In the genomic region with DNA sequence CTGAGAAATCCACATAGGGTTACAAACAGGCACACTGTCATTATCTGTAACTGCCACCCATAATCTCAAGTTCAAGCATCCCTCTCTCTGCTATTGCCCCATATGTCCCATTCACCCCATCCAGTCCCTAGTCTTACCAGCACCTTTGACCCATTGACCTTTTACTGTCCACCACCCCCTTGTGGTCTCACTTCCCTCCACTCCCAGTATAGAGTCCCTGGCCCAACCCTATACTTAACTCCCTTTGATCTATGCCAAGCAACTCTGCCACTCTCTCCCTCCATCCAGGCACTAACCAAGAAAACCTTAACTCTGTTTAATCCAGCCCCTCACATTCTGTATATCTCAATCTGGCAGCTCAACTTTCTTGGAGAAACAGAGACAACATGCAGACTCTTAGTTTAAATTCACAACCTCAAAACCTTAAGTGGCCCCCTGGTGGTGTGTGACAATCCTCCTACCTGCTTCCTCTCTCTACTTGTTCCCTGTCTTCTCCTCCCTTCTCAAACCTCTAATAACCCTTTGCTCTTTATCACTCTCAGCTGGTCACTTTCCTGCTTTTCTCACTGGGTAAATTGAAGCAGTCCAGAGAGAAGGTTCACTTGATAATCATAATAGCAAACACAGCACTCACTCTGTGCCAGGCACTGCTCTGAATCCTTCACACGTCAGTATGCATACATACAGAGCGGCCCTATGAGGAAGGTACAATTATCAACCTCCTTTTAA, we compare ENCODE assay signal across 8 cellular contexts.
DNase-seq lines count a peak whose midpoint lies in the region; ATAC-seq and TF ChIP-seq lines count a peak whose summit lies in the region.

No MANE protein-coding gene starts in this region.

- H3K27ac ChIP-seq in brain microvascular endothelial cell (no peak overlapping the region), tibial nerve (no peak overlapping the region)

- H3K27me3 ChIP-seq in brain microvascular endothelial cell (replicated peaks) (no peaks in the 10 kb centered on the region), tibial nerve (no peaks in the 10 kb centered on the region)

- TF ChIP-seq CTCF in brain microvascular endothelial cell (IDR thresholded peaks at IDR 0.05; ENCODE audit: low read depth, low read length, missing control alignments): peak; percentile 50
- TF ChIP-seq CTCF in tibial nerve (IDR thresholded peaks at IDR 0.05): no peak

- H3K4me3 ChIP-seq in brain microvascular endothelial cell (ENCODE audit: low read depth, low read length) (no peak overlapping the region), tibial nerve (no peak overlapping the region)

- no peaks in the 10 kb centered on the region for H3K9me3 ChIP-seq in tibial nerve

- no peak for TF ChIP-seq POLR2A in tibial nerve (IDR thresholded peaks at IDR 0.05)

- peak; percentile 21 for DNase-seq in activated gamma-delta T cell treated with Interleukin-2 at 50 U/mL for 16 hours
- DNase-seq in activated gamma-delta T cell (lab: John Stamatoyannopoulos, UW): no peak
- peak; percentile 46 for DNase-seq in NAMALWA (ENCODE audit: low spot score)
- DNase-seq in brain microvascular endothelial cell: no peak
- DNase-seq in stimulated activated naive CD8-positive, alpha-beta T cell treated with anti-CD3 and anti-CD28 coated beads, Interleukin-15, Interleukin-2, amounts not matched to agents 100 U/mL and 50 U/mL, for 24 hours: peak; percentile 19
- no peak for DNase-seq in tibial nerve (ENCODE audit: low spot score in 2 of 2)
- no peak for DNase-seq in dedifferentiated amniotic fluid mesenchymal stem cell (ENCODE audit: extremely low spot score)

- TF ChIP-seq EP300 in tibial nerve (IDR thresholded peaks at IDR 0.05): no peak

- ATAC-seq in stimulated activated naive CD8-positive, alpha-beta T cell treated with anti-CD3 and anti-CD28 coated beads, Interleukin-15, Interleukin-2, amounts not matched to agents 100 U/mL and 50 U/mL, for 24 hours: no peak
- no peak for ATAC-seq in HG02763 (IDR thresholded peaks at IDR 0.05; ENCODE audit: unreplicated experiment)

- in situ Hi-C loops in brain microvascular endothelial cell (cut with HindIII; ENCODE audit: low pct_ligation_motif_present, low sequenced_read_pairs): no loop called here

- 85 to 94% methylated on average over 2 of the region's 2 CpGs for WGBS in tibial nerve, 2 donors

- H3K36me3 ChIP-seq in brain microvascular endothelial cell (replicated peaks) (no peaks in the 10 kb centered on the region), tibial nerve (peaks cover 0 to 5% (median 0%) of the 10 kb centered on the region in 3 donors)

- no peaks in the 10 kb centered on the region for H3K4me1 ChIP-seq in tibial nerve

Comparison
In these comparisons a context has a peak if more than half of its experiments do, and no peak if none do; other contexts are left out.
1. DNase-seq: peak in activated gamma-delta T cell treated with Interleukin-2 at 50 U/mL for 16 hours (single experiment), NAMALWA (single experiment) and stimulated activated naive CD8-positive, alpha-beta T cell treated with anti-CD3 and anti-CD28 coated beads, Interleukin-15, Interleukin-2, amounts not matched to agents 100 U/mL and 50 U/mL, for 24 hours (single experiment); none in activated gamma-delta T cell (single experiment), brain microvascular endothelial cell (single experiment), tibial nerve (0 of 2) and dedifferentiated amniotic fluid mesenchymal stem cell (single experiment).